ENCODE assay signal across 15 cellular contexts in genomic region chr5:151708126-151708525, GRCh38. TPM values are rescaled to one million over a fixed set of nuclear protein-coding genes. Genes with fewer than 3 reads are reported as not detected.
DNase-seq lines count a peak whose midpoint lies in the region; ATAC-seq and TF ChIP-seq lines count a peak whose summit lies in the region.
"Had no signal": no experiment of that assay in that cellular context is flagged by ENCODE, and none has a peak within 500 bp of the region (broad histone marks: within the 10 kb centered on the region; RNA-seq: fewer than 3 reads in every experiment).

No MANE protein-coding gene starts in this region.

- CTCF ChIA-PET in HCT116 (lab: Charles Lee) = interaction anchor here (1.8 kb wide), 1 partner anchor 33 kb away, joined by 5 read pairs; no protein-coding TSS in a partner anchor

- H3K4me3 ChIP-seq in HCT116 (replicated peaks in 1 of 2; ENCODE audit: low read depth in 1 of 2, low read length in 2 of 2) (no peak overlapping the region), SJSA1 (no peak overlapping the region), foreskin fibroblast (ENCODE audit: low read depth in 1 of 2, low read length in 2 of 2) (no peak overlapping the region), smooth muscle cell (no peak overlapping the region)
- H3K4me3 ChIP-seq: heart left ventricle had no signal

- no TSS peak for BruUV-seq in HCT116 (replicated peaks; lab: Mats Ljungman, UMichigan)

- TF ChIP-seq CTCF in HCT116 (IDR thresholded peaks at IDR 0.05 in 2 of 3, conservative IDR thresholded peaks at IDR 0.05 in 1 of 3; ENCODE audit: borderline replicate concordance in 1 of 3, insufficient read depth in 1 of 3, low read depth in 2 of 3, low read length in 2 of 3) (no peak), foreskin fibroblast (IDR thresholded peaks at IDR 0.05; ENCODE audit: low read depth, low read length) (no peak), smooth muscle cell (IDR thresholded peaks at IDR 0.05; ENCODE audit: borderline replicate concordance, insufficient read depth, poor library complexity, severe bottlenecking) (no peak)

- RAD21 ChIA-PET in HCT116 (lab: Charles Lee; ENCODE audit: low non-redundant PET in 1 of 2, low total read pairs in 2 of 2, uncharacterized antibody in 2 of 2, unreplicated experiment in 2 of 2) = no interaction called here

- TF ChIP-seq RAD21 in HCT116 (IDR thresholded peaks at IDR 0.05; ENCODE audit: low read depth) = no peak

- intact Hi-C loops in HCT116 (cut with micrococcal nuclease) = no loop called here
- intact Hi-C loops in sciatic nerve (cut with DNase I) = no loop called here

- H3F3A ChIP-seq in smooth muscle cell (ENCODE audit: low read depth) = peaks cover 3% of the 10 kb centered on the region

- H3K9me2 ChIP-seq in HCT116 (ENCODE audit: insufficient read depth) = no peaks in the 10 kb centered on the region

- DNase-seq in HCT116 (ENCODE audit: low read depth, low spot score) = peak; percentile 41
- DNase-seq in SJSA1 (ENCODE audit: low read depth in 1 of 2, low spot score in 2 of 2) = peak; percentile 67 to 68
- DNase-seq in foreskin fibroblast = peak; percentile 38 to 71
- DNase-seq in sciatic nerve (ENCODE audit: low spot score) = no peak
- DNase-seq in kidney tubule cell (ENCODE audit: low spot score) = no peak
- no peak for DNase-seq in smooth muscle cell (lab: John Stamatoyannopoulos, UW; ENCODE audit: unreplicated experiment)
- no peak for DNase-seq in NCI-H1092 treated with DMSO at 0.1 percent for 48 hours (lab: John Stamatoyannopoulos, UW)
- DNase-seq: activated CD8-positive, alpha-beta memory T cell treated with anti-CD3 and anti-CD28 coated beads for 24 hours; GF-D8; H9; NCI-H1417 treated with DMSO at 0.1 percent for 48 hours; stimulated activated naive CD8-positive, alpha-beta T cell treated with anti-CD3 and anti-CD28 coated beads, Interleukin-15, amount 100 ng/mL, for 72 hours had no signal

- H3K9me3 ChIP-seq in HCT116 (ENCODE audit: control insufficient read depth in 1 of 2, insufficient read depth in 1 of 2, low read depth in 1 of 2, low read length in 2 of 2) (no peaks in the 10 kb centered on the region), SJSA1 (replicated peaks) (no peaks in the 10 kb centered on the region), smooth muscle cell (replicated peaks; ENCODE audit: low read depth) (no peaks in the 10 kb centered on the region)
- H3K9me3 ChIP-seq: heart left ventricle had no signal

- H2AFZ ChIP-seq in HCT116 (ENCODE audit: low read depth, low read length, poor library complexity, severe bottlenecking) (no peak overlapping the region), smooth muscle cell (ENCODE audit: low read depth) (no peak overlapping the region)

- no peaks in the 10 kb centered on the region for H3K36me3 ChIP-seq in HCT116 (ENCODE audit: control insufficient read depth in 1 of 2, insufficient read depth in 2 of 2, low read length in 2 of 2)
- no peaks in the 10 kb centered on the region for H3K36me3 ChIP-seq in SJSA1
- H3K36me3 ChIP-seq in smooth muscle cell (ENCODE audit: low read depth) = no peaks in the 10 kb centered on the region
- H3K36me3 ChIP-seq: heart left ventricle had no signal

- no peak for TF ChIP-seq POLR2A in HCT116 (IDR thresholded peaks at IDR 0.05; ENCODE audit: borderline replicate concordance, extremely low read depth, insufficient read depth, insufficient read length)

- POLR2A ChIA-PET in HCT116 (lab: Charles Lee) = no interaction called here

- H3K27me3 ChIP-seq in HCT116 (ENCODE audit: insufficient read depth, low read length) (no peaks in the 10 kb centered on the region), SJSA1 (replicated peaks) (no peaks in the 10 kb centered on the region), smooth muscle cell (ENCODE audit: low read depth) (no peaks in the 10 kb centered on the region)
- H3K27me3 ChIP-seq: heart left ventricle had no signal

- H3K4me2 ChIP-seq in HCT116 (ENCODE audit: low read length) = peak overlapping the region; percentile 34
- H3K4me2 ChIP-seq in smooth muscle cell = no peak overlapping the region

- H3K4me1 ChIP-seq in HCT116 (ENCODE audit: control insufficient read depth in 1 of 2, insufficient read depth in 2 of 2, low read length in 2 of 2) (peaks cover 22 to 23% of the 10 kb centered on the region in 2 experiments), SJSA1 (replicated peaks) (peaks cover 18% of the 10 kb centered on the region), smooth muscle cell (ENCODE audit: low read depth) (no peaks in the 10 kb centered on the region)

- no peak overlapping the region for H3K9ac ChIP-seq in HCT116 (ENCODE audit: low read length)
- no peak overlapping the region for H3K9ac ChIP-seq in smooth muscle cell (ENCODE audit: low read depth)

- H3K27ac ChIP-seq in HCT116 (ENCODE audit: low read depth, low read length) (peak overlapping the region; percentile 61), SJSA1 (no peak overlapping the region), smooth muscle cell (ENCODE audit: low read depth) (no peak overlapping the region)

- ATAC-seq in HCT116 (peak; percentile 84), sciatic nerve (peak; percentile 32), GM18498 (IDR thresholded peaks at IDR 0.05; ENCODE audit: unreplicated experiment) (no peak)
- ATAC-seq: SK-N-SH treated with all-trans-retinoic acid at 6 μM for 48 hours; stimulated activated naive CD8-positive, alpha-beta T cell treated with anti-CD3 and anti-CD28 coated beads, Interleukin-15, amount 100 ng/mL, for 72 hours had no signal

- no peaks in the 10 kb centered on the region for H3K79me2 ChIP-seq in HCT116 (ENCODE audit: insufficient read depth, low read length)
- H3K79me2 ChIP-seq in smooth muscle cell (ENCODE audit: low read depth) = no peaks in the 10 kb centered on the region

- H4K20me1 ChIP-seq in HCT116 (ENCODE audit: insufficient read depth) = no peaks in the 10 kb centered on the region
- H4K20me1 ChIP-seq in smooth muscle cell (ENCODE audit: low read depth) = no peaks in the 10 kb centered on the region

TF ChIP-seq in HCT116, 20 proteins besides CTCF, POLR2A, EP300 and RAD21:
- no peak for TF ChIP-seq POLR2AphosphoS5 (IDR thresholded peaks at IDR 0.05; ENCODE audit: low read depth, low read length)
- peak; percentile 24 for TF ChIP-seq JUND (IDR thresholded peaks at IDR 0.05)
- no peak for TF ChIP-seq ZFX (IDR thresholded peaks at IDR 0.05)
- TF ChIP-seq FOSL1 (IDR thresholded peaks at IDR 0.05; ENCODE audit: low read depth) = peak; percentile 43
- TF ChIP-seq SIN3A (IDR thresholded peaks at IDR 0.05; ENCODE audit: low read depth) = no peak
- TF ChIP-seq SP1 (IDR thresholded peaks at IDR 0.05; ENCODE audit: low read depth) = 0 out of 2 replicates have a peak, but pooled peaks have one; percentile 7
- TF ChIP-seq CEBPB (IDR thresholded peaks at IDR 0.05; ENCODE audit: low read depth) = peak; percentile 67; the same call in 1 of the 2 replicates
- TF ChIP-seq TCF7L2 (IDR thresholded peaks at IDR 0.05; ENCODE audit: borderline replicate concordance, extremely low read depth, insufficient read depth, insufficient read length) = peak; percentile 56

RNA-seq across cellular contexts. Expression of gene SPARC, which starts 21.4 kb away (rescaled TPM):
- 3.0 TPM for total RNA-seq in HCT116 (2021; ENCODE audit: unreplicated experiment)
- polyA plus RNA-seq in HCT116 (2012) = 0.04 and 0.52 TPM in 2 replicates
- 2,833 and 2,882 TPM in 2 replicates for total RNA-seq in SJSA1 (2014; rRNA removed; shearing (Covaris generic))
- total RNA-seq in sciatic nerve = 3,484 TPM
- 7,113 and 8,137 TPM in 2 replicates for total RNA-seq in smooth muscle cell
- 13,534 and 19,518 TPM in 2 replicates for polyA plus RNA-seq in smooth muscle cell

RNA-seq across cellular contexts. Expression of gene ATOX1, which starts 50.3 kb away (rescaled TPM):
- total RNA-seq in HCT116 (2021; ENCODE audit: unreplicated experiment) (66.2 TPM), sciatic nerve (47.3 TPM), smooth muscle cell (73.3 and 84.3 TPM in 2 replicates)
- polyA plus RNA-seq in HCT116 (2012) = 58.0 and 77.2 TPM in 2 replicates
- total RNA-seq in SJSA1 (2014; rRNA removed; shearing (Covaris generic)) = 101 and 124 TPM in 2 replicates
- polyA plus RNA-seq in smooth muscle cell = 315 and 337 TPM in 2 replicates

Comparison
In these comparisons a context has a peak if more than half of its experiments do, and no peak if none do; other contexts are left out.
1. DNase-seq: peak in HCT116 (single experiment), SJSA1 (2 of 2) and foreskin fibroblast (2 of 2); none in sciatic nerve (single experiment), kidney tubule cell (single experiment), smooth muscle cell (single experiment) and NCI-H1092 treated with DMSO at 0.1 percent for 48 hours (single experiment).
2. RNA of gene SPARC, which starts 21.4 kb away (total RNA-seq): 7,113 to 8,137 TPM in smooth muscle cell, 3,484 TPM in sciatic nerve (single experiment) and 2,833 to 2,882 TPM in SJSA1; 3.0 TPM in HCT116 (single experiment); every median in the first group is over 100 times any median in the second.